21 cellular contexts compared by ENCODE assay signal in the genomic region with DNA sequence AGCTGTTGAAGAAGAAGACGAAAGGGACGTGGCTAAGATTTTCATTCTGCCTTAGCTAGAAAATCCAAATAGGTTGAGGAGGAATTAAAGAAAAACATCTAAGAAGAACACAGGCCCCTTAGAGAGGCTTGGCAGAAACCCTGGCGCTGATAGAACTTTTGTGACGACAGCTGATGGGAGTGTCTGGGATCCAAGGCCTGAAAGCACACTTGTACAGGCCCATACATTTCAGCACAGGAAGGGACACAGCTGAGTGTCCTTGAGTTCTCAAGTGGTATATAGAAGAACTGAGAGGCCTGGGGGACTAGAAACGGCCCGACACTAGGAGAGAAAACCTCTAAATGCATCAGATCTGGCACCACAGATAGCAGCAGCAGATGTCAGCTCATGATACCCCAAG. TPM values are rescaled to one million over a fixed set of nuclear protein-coding genes. Genes with fewer than 3 reads are reported as not detected.
"Had no signal": no experiment of that assay in that cellular context is flagged by ENCODE, and none has a peak within 500 bp of the region (broad histone marks: within the 10 kb centered on the region; RNA-seq: fewer than 3 reads in every experiment).

No MANE protein-coding gene starts in this region.

- H3K4me3 ChIP-seq: body of pancreas, pancreas, psoas muscle, tibial artery had no signal

- H3K4me1 ChIP-seq: body of pancreas, pancreas, psoas muscle had no signal

- ATAC-seq: activated CD8-positive, alpha-beta memory T cell treated with anti-CD3 and anti-CD28 coated beads, Interleukin-2, amount 10 ng/mL, durations not matched to agents 7 days and 5 days; activated CD8-positive, alpha-beta T cell treated with anti-CD3 and anti-CD28 coated beads for 36 hours; body of pancreas; natural killer cell treated with Interleukin-12 subunit alpha and Interleukin-12 subunit beta and Interleukin-15 and Interleukin-18, amount 100 ng/mL, for 72 hours; pancreas; psoas muscle had no signal

- H3K27ac ChIP-seq: body of pancreas, pancreas, psoas muscle, tibial artery, WERI-Rb-1 had no signal

- H3K27me3 ChIP-seq: body of pancreas, pancreas, tibial artery had no signal

- H3K36me3 ChIP-seq: pancreas, tibial artery, WERI-Rb-1 had no signal

- H3K9me3 ChIP-seq: body of pancreas, pancreas, psoas muscle, tibial artery had no signal

- DNase-seq: activated CD4-positive, alpha-beta T cell treated with anti-CD3 and anti-CD28 coated beads, Interleukin-2, amount 10 ng/mL, durations not matched to agents 7 days and 5 days; activated CD4-positive, CD25-positive, alpha-beta regulatory T cell treated with anti-CD3 and anti-CD28 coated beads, Interleukin-2, amount 50 U/mL, for 72 hours; activated CD8-positive, alpha-beta memory T cell treated with anti-CD3 and anti-CD28 coated beads, Interleukin-2, amount 10 ng/mL, durations not matched to agents 7 days and 5 days; activated CD8-positive, alpha-beta T cell treated with anti-CD3 and anti-CD28 coated beads for 36 hours; activated gamma-delta T cell; activated T-cell treated with anti-CD3 and anti-CD28 coated beads for 4 hours; anterior cingulate cortex; body of pancreas; effector CD4-positive, alpha-beta T cell; pancreas; psoas muscle; right cardiac atrium; stimulated activated CD4-positive, alpha-beta T cell treated with anti-CD3 and anti-CD28 coated beads, Interleukin-4, amount 100 ng/mL, for 4 hours; substantia nigra; tibial artery; WERI-Rb-1 had no signal

RNA-seq across cellular contexts. Expression of a gene that starts 39.5 kb away (rescaled TPM):
- total RNA-seq: activated CD4-positive, alpha-beta T cell treated with anti-CD3 and anti-CD28 coated beads, Interleukin-2, amount 10 ng/mL, durations not matched to agents 7 days and 5 days; activated CD8-positive, alpha-beta memory T cell treated with anti-CD3 and anti-CD28 coated beads, Interleukin-2, amount 10 ng/mL, durations not matched to agents 7 days and 5 days; activated CD8-positive, alpha-beta T cell treated with anti-CD3 and anti-CD28 coated beads for 36 hours; body of pancreas; epithelial cell of proximal tubule; fibroblast of villous mesenchyme; natural killer cell treated with Interleukin-12 subunit alpha and Interleukin-12 subunit beta and Interleukin-15 and Interleukin-18, amount 100 ng/mL, for 72 hours; pancreas; psoas muscle; right cardiac atrium; T-helper 2 cell treated with Interferon-gamma antibody and Interleukin-4, amounts not matched to agents 100 ng/mL and 5 ng/mL, for 36 hours had no signal
- polyA plus RNA-seq: keratinocyte, pancreas, psoas muscle, right cardiac atrium had no signal
